9 cellular contexts compared by ENCODE assay signal in genomic region chr2:24075259-24075658, GRCh38. TPM values are rescaled to one million over a fixed set of nuclear protein-coding genes. Genes with fewer than 3 reads are reported as not detected.
DNase-seq lines count a peak whose midpoint lies in the region; ATAC-seq and TF ChIP-seq lines count a peak whose summit lies in the region.
"Had no signal": no experiment of that assay in that cellular context is flagged by ENCODE, and none has a peak within 500 bp of the region (broad histone marks: within the 10 kb centered on the region; RNA-seq: fewer than 3 reads in every experiment).

No MANE protein-coding gene starts in this region.

- peaks cover 5% of the 10 kb centered on the region for H3K36me3 Mint-ChIP-seq in activated naive CD4-positive, alpha-beta T cell treated with anti-CD3 and anti-CD28 coated beads for 36 hours (ENCODE audit: low read depth)

- peaks cover 0 to 4% (median 1%) of the 10 kb centered on the region in 4 donors for H3K36me3 ChIP-seq in right lobe of liver
- H3K36me3 ChIP-seq in transverse colon: peaks cover 0 to 22% (median 2%) of the 10 kb centered on the region in 4 donors

- CTCF ChIA-PET in activated naive CD4-positive, alpha-beta T cell treated with anti-CD3 and anti-CD28 coated beads for 36 hours (lab: Charles Lee): interaction anchor here (0.6 to 1.1 kb wide), 2 partner anchors 28 to 248 kb away, joined by 4 read pairs; partner anchors contain the start of gene WDCP

- H3K4me1 ChIP-seq in right lobe of liver (peaks cover 0 to 9% (median 3%) of the 10 kb centered on the region in 4 donors), transverse colon (peaks cover 9 to 30% (median 16%) of the 10 kb centered on the region in 4 donors)

- peak overlapping the region; percentile 93 for H3K27ac Mint-ChIP-seq in activated naive CD4-positive, alpha-beta T cell treated with anti-CD3 and anti-CD28 coated beads for 36 hours

- H3K9me3 Mint-ChIP-seq in activated naive CD4-positive, alpha-beta T cell treated with anti-CD3 and anti-CD28 coated beads for 36 hours: no peaks in the 10 kb centered on the region

- no peaks in the 10 kb centered on the region for H3K9me3 ChIP-seq in right lobe of liver
- no peaks in the 10 kb centered on the region for H3K9me3 ChIP-seq in transverse colon

- no peaks in the 10 kb centered on the region for H3K27me3 Mint-ChIP-seq in activated naive CD4-positive, alpha-beta T cell treated with anti-CD3 and anti-CD28 coated beads for 36 hours (ENCODE audit: low read depth)

- TF ChIP-seq POLR2A in right lobe of liver (IDR thresholded peaks at IDR 0.05) (no peak), transverse colon (IDR thresholded peaks at IDR 0.05) (no peak)

- TF ChIP-seq CTCF in astrocyte of the cerebellum (IDR thresholded peaks at IDR 0.05; ENCODE audit: low read depth, low read length, missing control alignments): no peak
- no peak for TF ChIP-seq CTCF in right lobe of liver (IDR thresholded peaks at IDR 0.05)
- TF ChIP-seq CTCF in transverse colon (IDR thresholded peaks at IDR 0.05): no peak

- H3K4me1 Mint-ChIP-seq in activated naive CD4-positive, alpha-beta T cell treated with anti-CD3 and anti-CD28 coated beads for 36 hours (ENCODE audit: low read depth): peaks cover 36% of the 10 kb centered on the region

- WGBS in right lobe of liver (ENCODE audit: insufficient coverage, low coverage, low lambda C conversion rate, missing lambda C conversion rate): 58% methylated on average over 5 of the region's 5 CpGs
- WGBS in transverse colon (ENCODE audit: low coverage in 1 of 2), 2 donors: 51 to 58% methylated on average over 5 of the region's 5 CpGs

- H3K27me3 ChIP-seq in right lobe of liver (no peaks in the 10 kb centered on the region), transverse colon (no peaks in the 10 kb centered on the region)

- in situ Hi-C loops in astrocyte of the cerebellum (cut with HindIII; ENCODE audit: low sequenced_read_pairs): no loop called here
- in situ Hi-C loops in transverse colon (cut with MboI; ENCODE audit: low pct_ligation_motif_present in 1 of 4, low pct_unique_long_range_greater_than_20kb in 1 of 4, low sequenced_read_pairs in 3 of 4): loop anchor here in 1 of 4 donors (10.0 kb wide), 1 partner anchor 150 kb away; the partner anchor contains the start of gene ATAD2B

- ATAC-seq in right lobe of liver: no peak
- no peak for ATAC-seq in GM18870 (IDR thresholded peaks at IDR 0.05; ENCODE audit: unreplicated experiment)
- ATAC-seq in HG03097 (IDR thresholded peaks at IDR 0.05; ENCODE audit: low FRiP score, unreplicated experiment): no peak
- ATAC-seq in GM21526 (IDR thresholded peaks at IDR 0.05; ENCODE audit: low FRiP score, unreplicated experiment): no peak

- H3K4me3 ChIP-seq in astrocyte of the cerebellum (ENCODE audit: low read depth, low read length): peak overlapping the region; percentile 98
- peak overlapping the region; percentile 69 to 96 (median 87) for H3K4me3 ChIP-seq in right lobe of liver
- peak overlapping the region in 3 of 4 donors; percentile 55 to 60 (median 60) for H3K4me3 ChIP-seq in transverse colon

- H3K4me3 Mint-ChIP-seq in activated naive CD4-positive, alpha-beta T cell treated with anti-CD3 and anti-CD28 coated beads for 36 hours: peak overlapping the region; percentile 97

- TF ChIP-seq EP300 in transverse colon (IDR thresholded peaks at IDR 0.05; ENCODE audit: low read depth): no peak

- DNase-seq in activated naive CD4-positive, alpha-beta T cell treated with anti-CD3 and anti-CD28 coated beads for 36 hours: no peak
- no peak for DNase-seq in activated naive CD4-positive, alpha-beta T cell (lab: John Stamatoyannopoulos, UW)
- no peak for DNase-seq in astrocyte of the cerebellum (ENCODE audit: low read depth)
- no peak for DNase-seq in right lobe of liver
- DNase-seq in transverse colon: no peak
- DNase-seq: stimulated activated CD4-positive, alpha-beta T cell treated with anti-CD3 and anti-CD28 coated beads, Interleukin-1b, Interleukin-23, amount 100 ng/mL, for 48 hours had no signal

- no peak overlapping the region for H3K27ac ChIP-seq in right lobe of liver
- peak overlapping the region; percentile 90 to 97 (median 93) for H3K27ac ChIP-seq in transverse colon

- intact Hi-C loops in activated naive CD4-positive, alpha-beta T cell treated with anti-CD3 and anti-CD28 coated beads for 36 hours (cut with micrococcal nuclease): loop anchor here (5.0 kb wide), 2 partner anchors 502 to 967 kb away; partner anchors contain the start of gene EFR3B
- intact Hi-C loops in right lobe of liver (cut with DNase I) (no loop called here), transverse colon (cut with DNase I; ENCODE audit: low total_unique reads) (no loop called here)

RNA-seq across cellular contexts. Expression of gene SF3B6, which starts 0.9 kb away (rescaled TPM):
- 100 to 1,000 TPM; 151 to 164 TPM for total RNA-seq in activated naive CD4-positive, alpha-beta T cell treated with anti-CD3 and anti-CD28 coated beads for 36 hours
- total RNA-seq in right lobe of liver (10 to 100 TPM; 32.7 to 70.8 (median 40.3) TPM), transverse colon (100 to 1,000 TPM in 1 of 4 donors, 10 to 100 TPM in 3; 17.3 to 104 (median 93.2) TPM)

RNA-seq across cellular contexts. Expression of gene TP53I3, which starts 9.4 kb away (rescaled TPM):
- under 1 TPM; 0.60 to 0.81 TPM for total RNA-seq in activated naive CD4-positive, alpha-beta T cell treated with anti-CD3 and anti-CD28 coated beads for 36 hours
- total RNA-seq in right lobe of liver (10 to 100 TPM in 3 of 6 experiments, 1 to 10 TPM in 3; 5.2 to 20.4 (median 9.6) TPM), transverse colon (100 to 1,000 TPM in 3 of 4 donors, 10 to 100 TPM in 1; 83.2 to 257 (median 128) TPM)

RNA-seq across cellular contexts. Expression of gene FKBP1B, which starts 25.7 kb away (rescaled TPM):
- total RNA-seq in activated naive CD4-positive, alpha-beta T cell treated with anti-CD3 and anti-CD28 coated beads for 36 hours: under 1 TPM in 1 of 2 experiments, not detected in 1; 0.35 TPM
- total RNA-seq in right lobe of liver: 10 to 100 TPM in 1 of 6 experiments, 1 to 10 TPM in 5; 2.4 to 11.0 (median 3.2) TPM
- total RNA-seq in transverse colon: 10 to 100 TPM in 1 of 4 donors, 1 to 10 TPM in 3; 6.0 to 27.3 (median 8.4) TPM

RNA-seq across cellular contexts. Expression of gene WDCP, which starts 28.1 kb away (rescaled TPM):
- total RNA-seq in activated naive CD4-positive, alpha-beta T cell treated with anti-CD3 and anti-CD28 coated beads for 36 hours: 10 to 100 TPM; 17.6 to 21.1 TPM
- total RNA-seq in right lobe of liver: 1 to 10 TPM; 4.3 to 8.7 (median 5.5) TPM
- 1 to 10 TPM; 1.5 to 4.0 (median 3.0) TPM for total RNA-seq in transverse colon

RNA-seq across cellular contexts. Expression of gene PFN4, which starts 47.9 kb away (rescaled TPM):
- total RNA-seq in activated naive CD4-positive, alpha-beta T cell treated with anti-CD3 and anti-CD28 coated beads for 36 hours: under 1 TPM in 1 of 2 experiments, not detected in 1; 0.32 TPM
- total RNA-seq in right lobe of liver (under 1 TPM in 4 of 6 experiments, not detected in 2; 0.22 to 0.66 (median 0.30) TPM), transverse colon (under 1 TPM in 1 of 4 donors, not detected in 3; 0.80 TPM)

Comparison
In these comparisons a context has a peak if more than half of its experiments do, and no peak if none do; other contexts are left out.
1. H3K27ac ChIP-seq: peak in transverse colon (4 of 4); none in right lobe of liver (0 of 3).
2. Peak in every context shown above with its lines, with median percentiles within 50 percentile points of each other: H3K4me3 ChIP-seq.